Comparison of ENCODE assay signal across 17 cellular contexts in genomic region chr1:20063861-20064292, GRCh38. TPM values are rescaled to one million over a fixed set of nuclear protein-coding genes. Genes with fewer than 3 reads are reported as not detected.
DNase-seq lines count a peak whose midpoint lies in the region; ATAC-seq and TF ChIP-seq lines count a peak whose summit lies in the region.
"Had no signal": no experiment of that assay in that cellular context is flagged by ENCODE, and none has a peak within 500 bp of the region (broad histone marks: within the 10 kb centered on the region; RNA-seq: fewer than 3 reads in every experiment).

No MANE protein-coding gene starts in this region.

- no peak for TF ChIP-seq CTCF in mucosa of descending colon (IDR thresholded peaks at IDR 0.05)

- peak; percentile 54 for DNase-seq in Daoy (ENCODE audit: low read depth)
- peak; percentile 63 for DNase-seq in MV-4-11 (lab: John Stamatoyannopoulos, UW)
- peak; percentile 22 for DNase-seq in epithelial cell of prostate (ENCODE audit: low read depth, low spot score)
- no peak for DNase-seq in mucosa of descending colon
- DNase-seq in activated gamma-delta T cell treated with Interleukin-2 at 50 U/mL for 16 hours = no peak
- DNase-seq in head of caudate nucleus = no peak
- DNase-seq in NCI-H2107 treated with DMSO at 0.1 percent for 48 hours (lab: John Stamatoyannopoulos, UW; ENCODE audit: unreplicated experiment) = no peak
- DNase-seq: activated naive CD4-positive, alpha-beta T cell treated with anti-CD3 and anti-CD28 coated beads for 36 hours; esophagus squamous epithelium; islet precursor cell; NCI-H1417 treated with DMSO at 0.1 percent for 48 hours; NCI-H526; retina; stimulated activated naive CD8-positive, alpha-beta T cell treated with anti-CD3 and anti-CD28 coated beads, Interleukin-15, Interleukin-2, amounts not matched to agents 100 U/mL and 50 U/mL, for 24 hours had no signal

- intact Hi-C loops in mucosa of descending colon (cut with DNase I, micrococcal nuclease) (no loop called here), head of caudate nucleus (cut with DNase I) (no loop called here)

- H3K27ac ChIP-seq in epithelial cell of prostate = no peak overlapping the region
- H3K27ac ChIP-seq: esophagus squamous epithelium had no signal

- no peaks in the 10 kb centered on the region for H3K4me1 ChIP-seq in mucosa of descending colon (ENCODE audit: low read depth)
- H3K4me1 ChIP-seq: esophagus squamous epithelium had no signal

- ATAC-seq in mucosa of descending colon (peak; percentile 19), GM18868 (IDR thresholded peaks at IDR 0.05; ENCODE audit: unreplicated experiment) (no peak)
- ATAC-seq: stimulated activated naive CD8-positive, alpha-beta T cell treated with anti-CD3 and anti-CD28 coated beads, Interleukin-15, Interleukin-2, amounts not matched to agents 100 U/mL and 50 U/mL, for 24 hours had no signal

- no peak overlapping the region for H3K4me3 ChIP-seq in mucosa of descending colon
- H3K4me3 ChIP-seq: esophagus squamous epithelium had no signal

- H3K36me3 ChIP-seq in mucosa of descending colon (ENCODE audit: low read depth) = no peaks in the 10 kb centered on the region
- H3K36me3 ChIP-seq: esophagus squamous epithelium had no signal

- H3K9me3 ChIP-seq in mucosa of descending colon = no peaks in the 10 kb centered on the region
- H3K9me3 ChIP-seq: esophagus squamous epithelium had no signal

RNA-seq across cellular contexts. Expression of gene PLA2G5, which starts 6.1 kb away (rescaled TPM):
- total RNA-seq in Daoy (2014; rRNA removed; shearing (Covaris generic)) = not detected in 2 replicates
- 10 to 100 TPM in 1 of 3 donors, under 1 TPM in 2; 0.78 to 16.2 (median 0.94) TPM for total RNA-seq in mucosa of descending colon
- total RNA-seq: activated CD8-positive, alpha-beta memory T cell treated with anti-CD3 and anti-CD28 coated beads for 36 hours; activated naive CD4-positive, alpha-beta T cell treated with anti-CD3 and anti-CD28 coated beads for 36 hours; cerebellum had no signal

RNA-seq across cellular contexts. Expression of gene PLA2G2D, which starts 55.5 kb away (rescaled TPM):
- total RNA-seq in Daoy (2014; rRNA removed; shearing (Covaris generic)) = not detected in 2 replicates
- total RNA-seq in mucosa of descending colon = under 1 TPM in 1 of 3 donors, not detected in 2; 0.22 TPM
- total RNA-seq: activated CD8-positive, alpha-beta memory T cell treated with anti-CD3 and anti-CD28 coated beads for 36 hours; cerebellum had no signal

Comparison
In these comparisons a context has a peak if more than half of its experiments do, and no peak if none do; other contexts are left out.
1. DNase-seq: peak in Daoy (single experiment), MV-4-11 (single experiment) and epithelial cell of prostate (single experiment); none in mucosa of descending colon (0 of 3), activated gamma-delta T cell treated with Interleukin-2 at 50 U/mL for 16 hours (single experiment), head of caudate nucleus (0 of 42) and NCI-H2107 treated with DMSO at 0.1 percent for 48 hours (single experiment).